Comparison of ENCODE assay signal across 24 cellular contexts in genomic region chr10:12852732-12853131, GRCh38.
"Had no signal": no experiment of that assay in that cellular context is flagged by ENCODE, and none has a peak within 500 bp of the region (broad histone marks: within the 10 kb centered on the region; RNA-seq: fewer than 3 reads in every experiment).

No MANE protein-coding gene starts in this region.

- ATAC-seq: effector memory CD8-positive, alpha-beta T cell; heart left ventricle; left lung; lower lobe of right lung; sciatic nerve had no signal

- H3K4me3 ChIP-seq: esophagus squamous epithelium, heart left ventricle, left lung, lower lobe of right lung, prostate gland, skin epidermis, stomach, thoracic aorta had no signal

- H3K79me2 ChIP-seq: parathyroid adenoma had no signal

- FAIRE-seq: colon, frontal cortex, keratinocyte had no signal

- H2AFZ ChIP-seq: parathyroid adenoma had no signal

- H3K4me1 ChIP-seq: left lung, lower lobe of right lung, parathyroid adenoma, prostate gland had no signal

- H3K27ac ChIP-seq: epithelial cell of prostate, esophagus squamous epithelium, heart left ventricle, left lung, lower lobe of right lung, parathyroid adenoma, prostate gland, skin epidermis, stomach, thoracic aorta had no signal

- DNase-seq: cerebellar nuclear complex; effector memory CD8-positive, alpha-beta T cell; esophagus squamous epithelium; heart left ventricle; hypothalamus; left lung; lower lobe of right lung; midbrain; occipital lobe; stimulated activated CD4-positive, alpha-beta T cell treated with anti-CD3 and anti-CD28 coated beads, Interleukin-2, amount 100 ng/mL, for 24 hours; stimulated activated CD4-positive, alpha-beta T cell treated with anti-CD3 and anti-CD28 coated beads, Interleukin-4, amount 100 ng/mL, for 4 hours; stimulated activated naive CD4-positive, alpha-beta T cell; stomach; substantia nigra; trophoblast cell had no signal

- H3K36me3 ChIP-seq: esophagus squamous epithelium, heart left ventricle, left lung, lower lobe of right lung, prostate gland, stomach, thoracic aorta had no signal

- H3K9me3 ChIP-seq: esophagus squamous epithelium, left lung, lower lobe of right lung, prostate gland, stomach, thoracic aorta had no signal

- H3K27me3 ChIP-seq: esophagus squamous epithelium had no signal

- H3K9ac ChIP-seq: parathyroid adenoma had no signal
